8 cellular contexts compared by ENCODE assay signal in the genomic region with DNA sequence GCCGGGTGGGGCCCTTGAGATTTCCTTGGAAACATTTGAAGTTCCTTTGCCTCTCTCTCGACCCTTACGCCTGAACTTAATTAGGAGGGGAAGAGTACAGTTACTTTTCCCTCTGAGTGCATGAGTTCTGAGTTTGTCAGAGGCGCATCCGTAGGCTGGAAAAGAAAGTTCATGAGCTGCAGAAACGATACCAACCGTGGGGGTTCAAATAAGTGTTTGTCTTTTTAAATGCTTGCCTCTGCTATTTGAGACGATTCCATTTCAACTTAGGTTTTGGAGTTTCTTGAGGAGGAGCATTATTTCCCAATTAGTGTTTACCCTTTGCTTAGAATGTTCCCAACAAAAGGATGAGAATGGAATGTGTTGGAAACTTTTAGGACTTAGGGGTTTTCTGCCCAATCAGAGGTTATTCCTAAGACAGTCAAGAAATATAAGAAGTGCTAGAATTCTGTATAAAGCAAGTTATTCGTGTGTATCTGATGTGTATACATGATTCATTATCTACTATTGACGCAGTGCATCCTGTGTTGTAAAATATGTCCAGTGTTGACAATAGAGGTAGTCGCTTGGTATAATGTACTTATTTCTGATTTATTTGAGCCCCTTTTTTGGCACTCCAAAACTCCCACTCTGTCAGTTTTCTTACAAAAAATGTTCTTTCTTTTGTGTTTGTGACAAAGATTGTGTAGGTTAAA. TPM values are rescaled to one million over a fixed set of nuclear protein-coding genes. Genes with fewer than 3 reads are reported as not detected.
DNase-seq lines count a peak whose midpoint lies in the region; ATAC-seq and TF ChIP-seq lines count a peak whose summit lies in the region.

No MANE protein-coding gene starts in this region.

- peaks cover 2% of the 10 kb centered on the region for H3K9me3 Mint-ChIP-seq in memory B cell

- peak overlapping the region; percentile 90 for H3K4me3 Mint-ChIP-seq in memory B cell

- H3K27me3 ChIP-seq in body of pancreas (no peaks in the 10 kb centered on the region), vagina (no peaks in the 10 kb centered on the region)

- intact Hi-C loops in body of pancreas (cut with DNase I) (no loop called here), vagina (cut with DNase I) (loop anchor here (10.0 kb wide), 1 partner anchor 642 kb away; the partner anchor contains the start of gene METTL21A)

- ATAC-seq in GM19372 (IDR thresholded peaks at IDR 0.05; ENCODE audit: low read depth, unreplicated experiment) (peak; percentile 11), HG03460 (IDR thresholded peaks at IDR 0.05; ENCODE audit: unreplicated experiment) (peak; percentile 7), body of pancreas (no peak), memory B cell (ENCODE audit: low read depth) (no peak)

- H3K27ac ChIP-seq in body of pancreas (peak overlapping the region; percentile 81 to 92 (median 90)), vagina (peak overlapping the region; percentile 95)

- TF ChIP-seq CTCF in AG09309 (IDR thresholded peaks at IDR 0.05; ENCODE audit: control insufficient read depth, insufficient read depth, low read depth, low read length, missing control alignments) (no peak), body of pancreas (IDR thresholded peaks at IDR 0.05) (no peak), vagina (IDR thresholded peaks at IDR 0.05) (no peak)

- WGBS in body of pancreas, 2 donors, result 2% methylated on average over 11 of the region's 11 CpGs

- H3K4me1 ChIP-seq in body of pancreas (peaks cover 25% of the 10 kb centered on the region), vagina (peaks cover 42% of the 10 kb centered on the region)

- peaks cover 5% of the 10 kb centered on the region for H3K36me3 Mint-ChIP-seq in memory B cell

- TF ChIP-seq POLR2A in body of pancreas (IDR thresholded peaks at IDR 0.05) (no peak), vagina (IDR thresholded peaks at IDR 0.05) (no peak)

- peak overlapping the region; percentile 94 for H3K27ac Mint-ChIP-seq in memory B cell

- no peak for DNase-seq in AG09309 (ENCODE audit: low read depth)
- no peak for DNase-seq in body of pancreas
- no peak for DNase-seq in memory B cell (ENCODE audit: low spot score in 2 of 2)
- DNase-seq in vagina (ENCODE audit: extremely low spot score in 2 of 2), result no peak
- DNase-seq in occipital lobe (lab: John Stamatoyannopoulos, UW), result no peak
- DNase-seq in UCSD-AML1 (lab: John Stamatoyannopoulos, UW; ENCODE audit: unreplicated experiment), result no peak

- no peaks in the 10 kb centered on the region for H3K27me3 Mint-ChIP-seq in memory B cell

- H3K4me3 ChIP-seq in AG09309 (ENCODE audit: control insufficient read depth, low read depth, low read length) (peak overlapping the region; percentile 74), body of pancreas (peak overlapping the region; percentile 87 to 92), vagina (peak overlapping the region; percentile 82 to 97)

- H3K9me3 ChIP-seq in body of pancreas (no peaks in the 10 kb centered on the region), vagina (no peaks in the 10 kb centered on the region)

- H3K4me1 Mint-ChIP-seq in memory B cell, result peaks cover 29% of the 10 kb centered on the region

- H3K36me3 ChIP-seq in body of pancreas (replicated peaks in 1 of 2; ENCODE audit: insufficient read depth in 1 of 2, low read depth in 2 of 2) (peaks cover 0 to 4% of the 10 kb centered on the region in 2 donors), vagina (no peaks in the 10 kb centered on the region)

RNA-seq across cellular contexts. Expression of gene PIKFYVE, which starts 0.7 kb away (rescaled TPM):
- 10 to 100 TPM; 23.9 to 27.7 TPM for total RNA-seq in body of pancreas
- 18.7 TPM for total RNA-seq in vagina
- total RNA-seq in occipital lobe, result 57.1 TPM

RNA-seq across cellular contexts. Expression of gene IDH1, which starts 11.9 kb away (rescaled TPM):
- 10 to 100 TPM; 28.7 to 50.6 TPM for total RNA-seq in body of pancreas
- 47.4 TPM for total RNA-seq in vagina
- 210 TPM for total RNA-seq in occipital lobe

Comparison
In these comparisons a context has a peak if more than half of its experiments do, and no peak if none do; other contexts are left out.
1. ATAC-seq: peak in GM19372 (single experiment) and HG03460 (single experiment); none in body of pancreas (single experiment) and memory B cell (single experiment).
2. Peak in every context shown above with its lines, with median percentiles within 50 percentile points of each other: H3K4me3 ChIP-seq.